In genomic region chr15:45417303-45417950, GRCh38 we compare ENCODE assay signal across 18 cellular contexts. TPM values are rescaled to one million over a fixed set of nuclear protein-coding genes. Genes with fewer than 3 reads are reported as not detected.
"Had no signal": no experiment of that assay in that cellular context is flagged by ENCODE, and none has a peak within 500 bp of the region (broad histone marks: within the 10 kb centered on the region; RNA-seq: fewer than 3 reads in every experiment).

No MANE protein-coding gene starts in this region.

- FAIRE-seq: endometrium had no signal

- ATAC-seq: gastroesophageal sphincter; right cardiac atrium; stimulated activated effector memory CD8-positive, alpha-beta T cell treated with anti-CD3 and anti-CD28 coated beads, Interleukin-12 subunit alpha, Interleukin-12 subunit beta, amount 100 ng/mL, for 72 hours; stimulated activated naive CD8-positive, alpha-beta T cell treated with anti-CD3 and anti-CD28 coated beads, Interleukin-15, Interleukin-2, amounts not matched to agents 100 U/mL and 50 U/mL, for 24 hours; upper lobe of right lung had no signal

- DNase-seq: effector memory CD4-positive, alpha-beta T cell; esophagus squamous epithelium; foreskin fibroblast; glutamatergic neuron; hippocampal formation; kidney glomerular epithelial cell; mesendoderm; naive B cell; nephron progenitor cell; right cardiac atrium; stimulated activated CD4-positive, alpha-beta T cell treated with anti-CD3 and anti-CD28 coated beads, Interleukin-2, amount 100 ng/mL, for 48 hours; stimulated activated CD8-positive, alpha-beta memory T cell treated with anti-CD3 and anti-CD28 coated beads, Interleukin-4, amount 100 ng/mL, for 48 hours; stimulated activated naive CD8-positive, alpha-beta T cell treated with anti-CD3 and anti-CD28 coated beads, Interleukin-15, Interleukin-2, amounts not matched to agents 100 U/mL and 50 U/mL, for 24 hours; upper lobe of right lung had no signal

RNA-seq across cellular contexts. Expression of gene GATM, which starts 39.1 kb away (rescaled TPM):
- total RNA-seq: osteocyte had no signal
